In genomic region chr1:87812881-87813577, GRCh38 we compare ENCODE assay signal across 13 cellular contexts.
DNase-seq lines count a peak whose midpoint lies in the region; ATAC-seq, FAIRE-seq and TF ChIP-seq lines count a peak whose summit lies in the region.
"Had no signal": no experiment of that assay in that cellular context is flagged by ENCODE, and none has a peak within 500 bp of the region (broad histone marks: within the 10 kb centered on the region; RNA-seq: fewer than 3 reads in every experiment).

No MANE protein-coding gene starts in this region.

- H2AFZ ChIP-seq in HepG2 (ENCODE audit: low read length), result no peak overlapping the region

- H3K36me3 ChIP-seq in HepG2 (replicated peaks in 1 of 2; ENCODE audit: control insufficient read depth in 1 of 2, insufficient read depth in 2 of 2, low read length in 2 of 2), result no peaks in the 10 kb centered on the region
- no peaks in the 10 kb centered on the region for H3K36me3 ChIP-seq in stomach

- no peak overlapping the region for H3K4me2 ChIP-seq in HepG2 (ENCODE audit: low read depth, low read length)

- intact Hi-C loops in HepG2 (cut with micrococcal nuclease; ENCODE audit: unreplicated experiment), result no loop called here
- intact Hi-C loops in stomach (cut with DNase I; ENCODE audit: low total_unique reads), result no loop called here

- no peaks in the 10 kb centered on the region for H4K20me1 ChIP-seq in HepG2 (ENCODE audit: insufficient read depth, low read length)

- TF ChIP-seq RAD21 in HepG2 (CRISPR knock-in tag; IDR thresholded peaks at IDR 0.05), result no peak

- WGBS in HepG2 (ENCODE audit: low lambda C conversion rate), result 59% methylated on average over 6 of the region's 6 CpGs
- WGBS in stomach, 5 donors, result 79 to 88% (median 83%) methylated on average over 6 of the region's 6 CpGs

- no peak for TF ChIP-seq POLR2A in HepG2 (IDR thresholded peaks at IDR 0.05; ENCODE audit: insufficient read depth in 1 of 2, low read depth in 2 of 2, low read length in 2 of 2)
- no peak for TF ChIP-seq POLR2A in stomach (IDR thresholded peaks at IDR 0.05)

- H3K9ac ChIP-seq in HepG2 (ENCODE audit: insufficient read depth, low read depth, low read length), result no peak overlapping the region

- CTCF ChIA-PET in HepG2 (lab: Yijun Ruan, JAX; ENCODE audit: low intra/inter-chr PET ratio, low total read pairs), result no interaction called here

- H3K79me2 ChIP-seq in HepG2 (ENCODE audit: insufficient read depth, low read length), result no peaks in the 10 kb centered on the region

- H3K27me3 ChIP-seq in HepG2 (ENCODE audit: control insufficient read depth in 1 of 2, insufficient read depth in 2 of 2, low read length in 2 of 2) (no peaks in the 10 kb centered on the region), stomach (no peaks in the 10 kb centered on the region)

- H3K4me1 ChIP-seq in HepG2 (ENCODE audit: insufficient read depth, low read length), result peaks cover 4% of the 10 kb centered on the region; the same call in 1 of the 2 replicates
- H3K4me1 ChIP-seq in stomach, result peaks cover 0 to 17% (median 8%) of the 10 kb centered on the region in 4 donors

- DNase-seq in CD1c-positive myeloid dendritic cell (ENCODE audit: extremely low spot score) (peak; percentile 58), HUDEP-2 (lab: John Stamatoyannopoulos, UW; ENCODE audit: unreplicated experiment in 76 of 76) (no peak), HepG2 (ENCODE audit: low spot score) (no peak), DMS53 (lab: John Stamatoyannopoulos, UW) (no peak), stomach (no peak)
- DNase-seq: activated effector memory CD4-positive, alpha-beta T cell treated with Interleukin-2 at 50 U/mL for 16 hours; foreskin melanocyte; HFFc6; NCI-H1092 treated with DMSO at 0.1 percent for 48 hours; trophoblast cell had no signal

- in situ Hi-C loops in HepG2 (cut with HindIII; ENCODE audit: extremely low pct_ligation_motif_present, low pct_unique_long_range_greater_than_20kb), result no loop called here

- no TSS peak for BruUV-seq in HepG2 (replicated peaks; lab: Mats Ljungman, UMichigan)

- POLR2A ChIA-PET in HepG2 (lab: Yijun Ruan, JAX), result no interaction called here

- FAIRE-seq in HepG2 (lab: Jason Lieb, UNC), result no peak

- H3K9me3 ChIP-seq in HepG2 (ENCODE audit: low read length), result no peaks in the 10 kb centered on the region
- no peaks in the 10 kb centered on the region for H3K9me3 ChIP-seq in stomach

- ATAC-seq in GM19328 (IDR thresholded peaks at IDR 0.05; ENCODE audit: unreplicated experiment) (peak; percentile 72), HG02798 (IDR thresholded peaks at IDR 0.05; ENCODE audit: poor library complexity, unreplicated experiment) (peak; percentile 80), HG03521 (IDR thresholded peaks at IDR 0.05; ENCODE audit: unreplicated experiment) (peak; percentile 55), HepG2 (no peak)

- no peak overlapping the region for H3K27ac ChIP-seq in HepG2 (ENCODE audit: extremely low read length, insufficient read depth, low read length)
- no peak overlapping the region for H3K27ac ChIP-seq in stomach

- TF ChIP-seq EP300 in HepG2 (IDR thresholded peaks at IDR 0.05; ENCODE audit: low read depth in 2 of 2, low read length in 2 of 2) (no peak), HepG2 (CRISPR knock-in tag; IDR thresholded peaks at IDR 0.05; ENCODE audit: borderline replicate concordance) (no peak), stomach (IDR thresholded peaks at IDR 0.05) (no peak)

- H3K4me3 ChIP-seq in HepG2 (replicated peaks in 1 of 3; ENCODE audit: insufficient read depth in 1 of 3, low read depth in 2 of 3, low read length in 3 of 3), result no peak overlapping the region
- no peak overlapping the region for H3K4me3 ChIP-seq in stomach

- TF ChIP-seq CTCF in HepG2 (CRISPR knock-in tag; IDR thresholded peaks at IDR 0.05) (no peak), stomach (IDR thresholded peaks at IDR 0.05) (no peak)

TF ChIP-seq in HepG2, 621 proteins besides CTCF, POLR2A, EP300 and RAD21:
- TF ChIP-seq ZFP82 (CRISPR knock-in tag; IDR thresholded peaks at IDR 0.05; ENCODE audit: borderline replicate concordance) (no peak), KLF12 (CRISPR knock-in tag; IDR thresholded peaks at IDR 0.05; ENCODE audit: borderline replicate concordance) (no peak), TOPORS (CRISPR knock-in tag; IDR thresholded peaks at IDR 0.05) (no peak), EZH2 (conservative IDR thresholded peaks at IDR 0.05; ENCODE audit: low read depth, low read length) (no peak), EED (CRISPR knock-in tag; IDR thresholded peaks at IDR 0.05) (no peak), MEIS1 (CRISPR knock-in tag; IDR thresholded peaks at IDR 0.05; ENCODE audit: borderline replicate concordance) (no peak), LCORL (IDR thresholded peaks at IDR 0.05) (no peak), LCORL (CRISPR knock-in tag; IDR thresholded peaks at IDR 0.05) (no peak), BORCS8-MEF2B (CRISPR knock-in tag; IDR thresholded peaks at IDR 0.05) (no peak), HES4 (CRISPR knock-in tag; IDR thresholded peaks at IDR 0.05; ENCODE audit: borderline replicate concordance) (no peak), JUNB (CRISPR knock-in tag; IDR thresholded peaks at IDR 0.05; ENCODE audit: borderline replicate concordance) (no peak), ZNF251 (CRISPR knock-in tag; IDR thresholded peaks at IDR 0.05) (no peak), ZNF275 (CRISPR knock-in tag; IDR thresholded peaks at IDR 0.05; ENCODE audit: borderline replicate concordance) (no peak)
- TF ChIP-seq, protein P1, sequence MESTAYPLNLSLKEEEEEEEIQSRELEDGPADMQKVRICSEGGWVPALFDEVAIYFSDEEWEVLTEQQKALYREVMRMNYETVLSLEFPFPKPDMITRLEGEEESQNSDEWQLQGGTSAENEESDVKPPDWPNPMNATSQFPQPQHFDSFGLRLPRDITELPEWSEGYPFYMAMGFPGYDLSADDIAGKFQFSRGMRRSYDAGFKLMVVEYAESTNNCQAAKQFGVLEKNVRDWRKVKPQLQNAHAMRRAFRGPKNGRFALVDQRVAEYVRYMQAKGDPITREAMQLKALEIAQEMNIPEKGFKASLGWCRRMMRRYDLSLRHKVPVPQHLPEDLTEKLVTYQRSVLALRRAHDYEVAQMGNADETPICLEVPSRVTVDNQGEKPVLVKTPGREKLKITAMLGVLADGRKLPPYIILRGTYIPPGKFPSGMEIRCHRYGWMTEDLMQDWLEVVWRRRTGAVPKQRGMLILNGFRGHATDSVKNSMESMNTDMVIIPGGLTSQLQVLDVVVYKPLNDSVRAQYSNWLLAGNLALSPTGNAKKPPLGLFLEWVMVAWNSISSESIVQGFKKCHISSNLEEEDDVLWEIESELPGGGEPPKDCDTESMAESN (CRISPR knock-in tag; conservative IDR thresholded peaks at IDR 0.05), result no peak
TF ChIP-seq in HepG2: peak in this region for 0.
